In the genomic region with DNA sequence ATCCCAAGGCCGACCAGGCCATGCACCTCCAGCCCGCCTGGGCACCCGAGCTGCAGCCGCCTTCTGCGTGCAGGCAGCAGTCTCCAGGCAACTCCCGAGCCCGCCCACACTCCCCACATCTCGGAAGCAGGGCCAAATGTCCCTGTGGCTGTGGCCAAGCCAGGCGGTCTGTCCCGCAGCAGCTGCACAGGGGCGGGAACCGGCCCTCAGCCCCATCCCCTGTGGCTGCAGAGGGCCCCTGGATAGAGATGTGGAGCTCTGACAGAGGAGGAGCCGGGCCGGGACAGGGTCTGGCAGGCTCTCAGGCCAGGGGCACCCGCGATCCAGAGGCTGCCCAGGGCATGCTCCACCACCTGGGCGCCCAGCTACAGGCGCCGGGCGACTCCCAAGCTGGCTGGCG, we compare ENCODE assay signal across 8 cellular contexts.
DNase-seq lines count a peak whose midpoint lies in the region; ATAC-seq, FAIRE-seq and TF ChIP-seq lines count a peak whose summit lies in the region.
"Not testable (repeated sequence)": the region's sequence is repeated elsewhere in the genome, so short reads cannot be mapped to it uniquely, and the experiment has no call there.

No MANE protein-coding gene starts in this region.

- H3K36me3 ChIP-seq in kidney (ENCODE audit: control insufficient read depth in 1 of 2, insufficient read depth in 2 of 2, low read length in 2 of 2); psoas muscle (ENCODE audit: insufficient read depth in 1 of 2, low read depth in 1 of 2); upper lobe of left lung: not testable (repeated sequence)

- WGBS in psoas muscle, 3 donors: 36 to 56% (median 56%) methylated on average over 5 to 15 of the region's 21 CpGs
- WGBS in upper lobe of left lung, 2 donors: 78% methylated on average over 8 of the region's 21 CpGs; no CpG with 5 or more reads in 1 of the 2 donors

- H3K9me3 ChIP-seq in kidney (ENCODE audit: control insufficient read depth in 1 of 2, low read length in 2 of 2); psoas muscle; upper lobe of left lung: not testable (repeated sequence)

- not testable (repeated sequence) for TF ChIP-seq EP300 in upper lobe of left lung (IDR thresholded peaks at IDR 0.05)

- not testable (repeated sequence) for FAIRE-seq in kidney (lab: Jason Lieb, UNC)

- not testable (repeated sequence) for H3K36me3 Mint-ChIP-seq in activated B cell treated with CpG ODN at 0.5 μM for 24 hours (ENCODE audit: low read depth); activated naive CD8-positive, alpha-beta T cell treated with anti-CD3 and anti-CD28 coated beads, Interleukin-2, amount 10 ng/mL, durations not matched to agents 7 days and 5 days

- not testable (repeated sequence) for H3K4me1 ChIP-seq in kidney (ENCODE audit: control insufficient read depth in 1 of 2, insufficient read depth in 1 of 2, low read depth in 1 of 2, low read length in 2 of 2); psoas muscle; upper lobe of left lung

- H3K27me3 Mint-ChIP-seq in activated B cell treated with CpG ODN at 0.5 μM for 24 hours; activated naive CD8-positive, alpha-beta T cell treated with anti-CD3 and anti-CD28 coated beads, Interleukin-2, amount 10 ng/mL, durations not matched to agents 7 days and 5 days: not testable (repeated sequence)

- DNase-seq in ELF-1 (ENCODE audit: low read depth, low spot score) (peak; percentile 30), activated B cell treated with CpG ODN at 0.5 μM for 24 hours (peak; percentile 15), fibroblast of gingiva (ENCODE audit: low read depth) (peak; percentile 0), kidney (peak; percentile 68), mucosa of gallbladder (ENCODE audit: low spot score) (peak; percentile 11), psoas muscle (peak; percentile 21 to 55), upper lobe of left lung (peak; percentile 22 to 84)
- peak; percentile 28 for DNase-seq in activated naive CD8-positive, alpha-beta T cell treated with anti-CD3 and anti-CD28 coated beads, Interleukin-2, amount 10 ng/mL, durations not matched to agents 7 days and 5 days

- CTCF ChIA-PET in activated B cell treated with CpG ODN at 0.5 μM for 24 hours (lab: Charles Lee): not testable (repeated sequence)

- H3K9me3 Mint-ChIP-seq in activated B cell treated with CpG ODN at 0.5 μM for 24 hours; activated naive CD8-positive, alpha-beta T cell treated with anti-CD3 and anti-CD28 coated beads, Interleukin-2, amount 10 ng/mL, durations not matched to agents 7 days and 5 days: not testable (repeated sequence)

- POLR2A ChIA-PET in activated B cell treated with CpG ODN at 0.5 μM for 24 hours (lab: Charles Lee); activated naive CD8-positive, alpha-beta T cell treated with anti-CD3 and anti-CD28 coated beads, Interleukin-2, amount 10 ng/mL, durations not matched to agents 7 days and 5 days (lab: Charles Lee): not testable (repeated sequence)

- TF ChIP-seq POLR2A in upper lobe of left lung (IDR thresholded peaks at IDR 0.05): not testable (repeated sequence)

- H3K4me3 ChIP-seq in kidney (ENCODE audit: low read length in 2 of 2); psoas muscle; upper lobe of left lung: not testable (repeated sequence)

- not testable (repeated sequence) for H3K27ac ChIP-seq in kidney (ENCODE audit: low read depth in 2 of 2, low read length in 2 of 2); psoas muscle; upper lobe of left lung

- intact Hi-C loops in activated B cell treated with CpG ODN at 0.5 μM for 24 hours (cut with micrococcal nuclease); kidney (cut with DNase I); psoas muscle (cut with DNase I): not testable (repeated sequence)

- H3K9ac ChIP-seq in kidney (ENCODE audit: low read length in 2 of 2): not testable (repeated sequence)

- not testable (repeated sequence) for TF ChIP-seq CTCF in activated B cell treated with CpG ODN at 0.5 μM for 24 hours (IDR thresholded peaks at IDR 0.05); kidney (IDR thresholded peaks at IDR 0.05; ENCODE audit: borderline replicate concordance, extremely low read depth, insufficient read depth); psoas muscle (IDR thresholded peaks at IDR 0.05); upper lobe of left lung (IDR thresholded peaks at IDR 0.05)

- not testable (repeated sequence) for H3K27me3 ChIP-seq in psoas muscle (ENCODE audit: insufficient read depth in 3 of 3, low read length in 2 of 3); upper lobe of left lung

- H3K4me1 Mint-ChIP-seq in activated B cell treated with CpG ODN at 0.5 μM for 24 hours; activated naive CD8-positive, alpha-beta T cell treated with anti-CD3 and anti-CD28 coated beads, Interleukin-2, amount 10 ng/mL, durations not matched to agents 7 days and 5 days: not testable (repeated sequence)

- H3K27ac Mint-ChIP-seq in activated B cell treated with CpG ODN at 0.5 μM for 24 hours; activated naive CD8-positive, alpha-beta T cell treated with anti-CD3 and anti-CD28 coated beads, Interleukin-2, amount 10 ng/mL, durations not matched to agents 7 days and 5 days: not testable (repeated sequence)

- ATAC-seq in activated B cell treated with CpG ODN at 0.5 μM for 24 hours (ENCODE audit: low read depth); activated naive CD8-positive, alpha-beta T cell treated with anti-CD3 and anti-CD28 coated beads, Interleukin-2, amount 10 ng/mL, durations not matched to agents 7 days and 5 days (ENCODE audit: low read depth); psoas muscle; upper lobe of left lung (ENCODE audit: low FRiP score in 2 of 2): not testable (repeated sequence)

- not testable (repeated sequence) for H3K4me3 Mint-ChIP-seq in activated B cell treated with CpG ODN at 0.5 μM for 24 hours; activated naive CD8-positive, alpha-beta T cell treated with anti-CD3 and anti-CD28 coated beads, Interleukin-2, amount 10 ng/mL, durations not matched to agents 7 days and 5 days

Comparison
In these comparisons a context has a peak if more than half of its experiments do, and no peak if none do; other contexts are left out.
1. DNase-seq: peak in every context shown above with its lines; median percentile 68 in kidney; 53 in upper lobe of left lung; 38 in psoas muscle; 30 in ELF-1; 28 in activated naive CD8-positive, alpha-beta T cell treated with anti-CD3 and anti-CD28 coated beads, Interleukin-2, amount 10 ng/mL, durations not matched to agents 7 days and 5 days; 15 in activated B cell treated with CpG ODN at 0.5 μM for 24 hours; 11 in mucosa of gallbladder; 0 in fibroblast of gingiva.